8 cellular contexts compared by ENCODE assay signal in genomic region chr7:76461463-76462101, GRCh38. TPM values are rescaled to one million over a fixed set of nuclear protein-coding genes. Genes with fewer than 3 reads are reported as not detected.
DNase-seq lines count a peak whose midpoint lies in the region; ATAC-seq, FAIRE-seq and TF ChIP-seq lines count a peak whose summit lies in the region.
"Not testable (repeated sequence)": the region's sequence is repeated elsewhere in the genome, so short reads cannot be mapped to it uniquely, and the experiment has no call there.

Gene DTX2 (plus strand): TSS chr7:76461709. CDS start chr7:76480510, 18,801 bp downstream.

- not testable (repeated sequence) for H3K27me3 ChIP-seq in neuron (ENCODE audit: insufficient read depth, low read length); suprapubic skin

- not testable (repeated sequence) for DNase-seq in GM12891 (ENCODE audit: insufficient read length, low spot score); Right ventricle myocardium inferior (ENCODE audit: missing footprints); suprapubic skin (ENCODE audit: low spot score in 2 of 2)
- DNase-seq in T-helper 9 cell: peak; percentile 36
- DNase-seq in activated naive CD8-positive, alpha-beta T cell treated with anti-CD3 and anti-CD28 coated beads, Interleukin-2, amount 50 U/mL, for 24 hours: peak; percentile 43

- intact Hi-C loops in Right ventricle myocardium inferior (cut with DNase I): not testable (repeated sequence)

- not testable (repeated sequence) for H3K36me3 ChIP-seq in neuron (ENCODE audit: insufficient read depth, low read length); suprapubic skin

- H3K4me1 ChIP-seq in neuron (ENCODE audit: insufficient read depth, low read length): not testable (repeated sequence)
- peaks cover 12% of the 10 kb centered on the region for H3K4me1 ChIP-seq in suprapubic skin

- TF ChIP-seq EP300 in suprapubic skin (IDR thresholded peaks at IDR 0.05): not testable (repeated sequence)

- ATAC-seq in GM21786 (IDR thresholded peaks at IDR 0.05; ENCODE audit: unreplicated experiment): peak; percentile 97
- peak; percentile 96 for ATAC-seq in HG03460 (IDR thresholded peaks at IDR 0.05; ENCODE audit: unreplicated experiment)
- peak; percentile 99 for ATAC-seq in activated naive CD8-positive, alpha-beta T cell treated with anti-CD3 and anti-CD28 coated beads, Interleukin-2, amount 50 U/mL, for 24 hours
- ATAC-seq in Right ventricle myocardium inferior: peak; percentile 96

- TF ChIP-seq POLR2A in GM12891 (IDR thresholded peaks at IDR 0.05; ENCODE audit: low read depth, low read length); suprapubic skin (IDR thresholded peaks at IDR 0.05): not testable (repeated sequence)

- peak within 1 kb of the TSS; percentile 80 for H3K27ac ChIP-seq in suprapubic skin

- WGBS in suprapubic skin: no CpG with 5 or more reads among the region's 54 CpGs

- peak; percentile 85 for FAIRE-seq in GM12891 (lab: Jason Lieb, UNC)

- not testable (repeated sequence) for H3K27ac Mint-ChIP-seq in activated naive CD8-positive, alpha-beta T cell treated with anti-CD3 and anti-CD28 coated beads, Interleukin-2, amount 50 U/mL, for 24 hours

- not testable (repeated sequence) for H3K9me3 ChIP-seq in neuron (ENCODE audit: low read length); suprapubic skin

- not testable (repeated sequence) for H3K9me3 Mint-ChIP-seq in activated naive CD8-positive, alpha-beta T cell treated with anti-CD3 and anti-CD28 coated beads, Interleukin-2, amount 50 U/mL, for 24 hours

- H2AFZ ChIP-seq in neuron (ENCODE audit: low read depth, low read length): not testable (repeated sequence)

- H3K4me3 ChIP-seq in neuron (ENCODE audit: low read length) (peak within 1 kb of the TSS; percentile 46), suprapubic skin (peak within 1 kb of the TSS; percentile 55)

- not testable (repeated sequence) for H3K27me3 Mint-ChIP-seq in activated naive CD8-positive, alpha-beta T cell treated with anti-CD3 and anti-CD28 coated beads, Interleukin-2, amount 50 U/mL, for 24 hours

- TF ChIP-seq CTCF in suprapubic skin (IDR thresholded peaks at IDR 0.05): not testable (repeated sequence)

- not testable (repeated sequence) for H3K4me1 Mint-ChIP-seq in activated naive CD8-positive, alpha-beta T cell treated with anti-CD3 and anti-CD28 coated beads, Interleukin-2, amount 50 U/mL, for 24 hours

- peak within 1 kb of the TSS; percentile 56 for H3K4me3 Mint-ChIP-seq in activated naive CD8-positive, alpha-beta T cell treated with anti-CD3 and anti-CD28 coated beads, Interleukin-2, amount 50 U/mL, for 24 hours

- not testable (repeated sequence) for H3K36me3 Mint-ChIP-seq in activated naive CD8-positive, alpha-beta T cell treated with anti-CD3 and anti-CD28 coated beads, Interleukin-2, amount 50 U/mL, for 24 hours (ENCODE audit: low read depth)

RNA-seq across cellular contexts. Expression of gene DTX2, which starts in this region (rescaled TPM):
- 9.2 TPM for polyA plus RNA-seq in GM12891 (2012; ENCODE audit: low read depth, missing spikeins)
- total RNA-seq in Right ventricle myocardium inferior: 8.0 TPM
- total RNA-seq in suprapubic skin: 100 to 1,000 TPM in 1 of 4 donors, 10 to 100 TPM in 3; 50.4 to 121 (median 74.2) TPM
